ENCODE assay signal across 1 cellular context in the genomic region with DNA sequence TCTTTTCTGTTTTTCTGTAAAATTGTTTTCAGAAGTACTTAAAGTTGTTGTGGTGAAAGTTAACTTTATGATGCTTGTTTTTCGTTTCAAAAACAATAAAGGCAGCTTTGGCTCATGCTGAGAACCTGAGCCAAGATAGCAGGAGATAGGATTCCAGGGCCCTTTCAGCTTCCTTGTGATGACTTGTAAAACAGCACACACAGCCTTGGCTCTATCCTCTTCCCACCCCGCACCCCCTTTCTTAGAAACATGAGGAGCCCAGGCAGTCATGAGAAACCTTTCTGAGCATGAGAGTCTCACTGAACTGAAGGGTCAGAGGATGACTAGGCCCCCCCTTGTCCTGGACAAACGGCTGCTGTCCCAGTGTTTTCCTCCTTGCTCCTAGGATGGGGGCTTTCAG.
TF ChIP-seq lines count a peak whose summit lies in the region.

No MANE protein-coding gene starts in this region.

TF ChIP-seq in IMR-90, 13 proteins besides CTCF, POLR2A, EP300 and RAD21:
- TF ChIP-seq FOS (IDR thresholded peaks at IDR 0.05; ENCODE audit: low read depth, low read length) (no peak), CHD1 (IDR thresholded peaks at IDR 0.05; ENCODE audit: low read depth, low read length) (no peak), BHLHE40 (IDR thresholded peaks at IDR 0.05; ENCODE audit: low read depth, low read length) (no peak), MAZ (IDR thresholded peaks at IDR 0.05; ENCODE audit: borderline replicate concordance, low read depth, low read length) (no peak), SMC3 (IDR thresholded peaks at IDR 0.05; ENCODE audit: low read depth, low read length) (no peak), RFX5 (IDR thresholded peaks at IDR 0.05; ENCODE audit: low read depth, low read length) (no peak)
TF ChIP-seq in IMR-90: peak in this region for 0.
